In genomic region chr1:44161546-44161945, GRCh38 we compare ENCODE assay signal across 2 cellular contexts.
TF ChIP-seq lines count a peak whose summit lies in the region.

No MANE protein-coding gene starts in this region.

TF ChIP-seq in HCT116, 20 proteins besides CTCF, POLR2A, EP300 and RAD21 (continued from another document):
- TF ChIP-seq REST (IDR thresholded peaks at IDR 0.05; ENCODE audit: low read depth) = no peak
- no peak for TF ChIP-seq TCF7L2 (IDR thresholded peaks at IDR 0.05; ENCODE audit: borderline replicate concordance, extremely low read depth, insufficient read depth, insufficient read length)

TF ChIP-seq in HEK293, 187 proteins besides CTCF, POLR2A, EP300 and RAD21:
- TF ChIP-seq ZNF513 (tag by site-specific recombination; IDR thresholded peaks at IDR 0.05) (no peak), SETDB1 (IDR thresholded peaks at IDR 0.05; ENCODE audit: insufficient read length, low read length) (peak; percentile 83), ZNF791 (tag by site-specific recombination; IDR thresholded peaks at IDR 0.05) (peak; percentile 95)
